In genomic region chr13:42048625-42049453, GRCh38 we compare ENCODE assay signal across 1 cellular context.
TF ChIP-seq lines count a peak whose summit lies in the region.

Gene DGKH (plus strand): TSS chr13:42048648. CDS start chr13:42048774, 126 bp downstream.

TF ChIP-seq in K562, 482 proteins besides CTCF, POLR2A, EP300 and RAD21 (continued from another document):
- no peak for TF ChIP-seq FOXA1 (IDR thresholded peaks at IDR 0.05; ENCODE audit: borderline replicate concordance)
- no peak for TF ChIP-seq WHSC1 (IDR thresholded peaks at IDR 0.05; ENCODE audit: low read length)
- TF ChIP-seq HMGN3 (IDR thresholded peaks at IDR 0.05; ENCODE audit: borderline replicate concordance, extremely low read depth, insufficient read length, low read depth, low read length), result peak; percentile 11
- no peak for TF ChIP-seq ZBTB8A (IDR thresholded peaks at IDR 0.05; ENCODE audit: partially characterized antibody)
- TF ChIP-seq ZNF445 (CRISPR knock-in tag; IDR thresholded peaks at IDR 0.05; ENCODE audit: low read depth), result no peak
- no peak for TF ChIP-seq DEAF1 (CRISPR knock-in tag; IDR thresholded peaks at IDR 0.05)
- no peak for TF ChIP-seq STAT6 (CRISPR knock-in tag; IDR thresholded peaks at IDR 0.05)
- TF ChIP-seq SMARCE1 (IDR thresholded peaks at IDR 0.05), result no peak
- TF ChIP-seq XRCC4 (IDR thresholded peaks at IDR 0.05; ENCODE audit: extremely low read depth, insufficient read depth, insufficient read length), result no peak
- peak; percentile 89 for TF ChIP-seq VEZF1 (CRISPR knock-in tag; IDR thresholded peaks at IDR 0.05)
- no peak for TF ChIP-seq ZBED1 (IDR thresholded peaks at IDR 0.05)
- TF ChIP-seq ZNF707 (CRISPR knock-in tag; conservative IDR thresholded peaks at IDR 0.05), result no peak
- no peak for TF ChIP-seq FOXJ3 (CRISPR knock-in tag; IDR thresholded peaks at IDR 0.05)
- no peak for TF ChIP-seq TCF15 (CRISPR knock-in tag; IDR thresholded peaks at IDR 0.05)
- no peak for TF ChIP-seq DMBX1 (CRISPR knock-in tag; IDR thresholded peaks at IDR 0.05; ENCODE audit: borderline replicate concordance)
- TF ChIP-seq ETV1 (tag; conservative IDR thresholded peaks at IDR 0.05; ENCODE audit: low read depth), result no peak
